Comparison of ENCODE assay signal across 3 cellular contexts in the genomic region with DNA sequence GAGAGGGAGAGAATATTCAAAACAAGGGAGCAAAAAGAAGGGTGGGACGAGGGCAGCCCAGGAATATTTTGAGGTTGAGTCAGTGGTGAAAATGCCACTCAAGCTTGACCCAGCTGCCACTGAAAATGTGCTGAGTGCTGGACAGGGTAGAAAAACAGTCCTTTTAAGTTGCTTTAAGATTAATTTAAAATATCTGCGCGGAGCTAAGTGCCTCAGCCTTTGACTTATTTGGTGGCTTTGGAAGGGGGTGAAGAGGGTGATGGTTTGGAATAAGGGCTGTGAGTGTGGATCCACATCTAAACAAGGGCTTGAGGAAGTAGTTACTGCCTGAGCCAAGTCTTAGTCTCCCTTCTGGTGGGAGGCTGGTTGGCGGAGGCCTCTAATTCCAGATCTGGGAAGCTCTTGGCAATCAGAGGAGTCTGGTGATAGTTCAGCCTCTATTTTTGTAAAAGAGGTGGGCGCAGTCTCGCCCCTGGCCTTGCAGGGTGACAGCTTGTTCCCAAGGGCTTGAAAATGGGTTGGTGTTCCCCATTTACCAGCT.
TF ChIP-seq lines count a peak whose summit lies in the region.

No MANE protein-coding gene starts in this region.

TF ChIP-seq in liver, 16 proteins besides CTCF, POLR2A, EP300 and RAD21:
- no peak for TF ChIP-seq RXRA (IDR thresholded peaks at IDR 0.05)
- TF ChIP-seq NR2F2 (IDR thresholded peaks at IDR 0.05) = peak; percentile 65

TF ChIP-seq in HepG2, 621 proteins besides CTCF, POLR2A, EP300 and RAD21:
- TF ChIP-seq SOX5 (CRISPR knock-in tag; IDR thresholded peaks at IDR 0.05; ENCODE audit: borderline replicate concordance) = no peak
- TF ChIP-seq TARDBP (CRISPR knock-in tag; IDR thresholded peaks at IDR 0.05) = no peak

TF ChIP-seq in HEK293T, 16 proteins besides CTCF, POLR2A, EP300 and RAD21:
- TF ChIP-seq FOXA1 (IDR thresholded peaks at IDR 0.05) = no peak
- TF ChIP-seq SUZ12 (IDR thresholded peaks at IDR 0.05) = no peak
- no peak for TF ChIP-seq HDGF (IDR thresholded peaks at IDR 0.05; ENCODE audit: borderline replicate concordance)
- TF ChIP-seq CTBP1 (IDR thresholded peaks at IDR 0.05; ENCODE audit: borderline replicate concordance) = no peak
- TF ChIP-seq ZNF384 (IDR thresholded peaks at IDR 0.05) = no peak
- TF ChIP-seq TARDBP (IDR thresholded peaks at IDR 0.05) = no peak
- no peak for TF ChIP-seq SP1 (IDR thresholded peaks at IDR 0.05)
- no peak for TF ChIP-seq BHLHE40 (IDR thresholded peaks at IDR 0.05; ENCODE audit: borderline replicate concordance)
- no peak for TF ChIP-seq FOXM1 (IDR thresholded peaks at IDR 0.05; ENCODE audit: borderline replicate concordance)
- TF ChIP-seq, protein P1, sequence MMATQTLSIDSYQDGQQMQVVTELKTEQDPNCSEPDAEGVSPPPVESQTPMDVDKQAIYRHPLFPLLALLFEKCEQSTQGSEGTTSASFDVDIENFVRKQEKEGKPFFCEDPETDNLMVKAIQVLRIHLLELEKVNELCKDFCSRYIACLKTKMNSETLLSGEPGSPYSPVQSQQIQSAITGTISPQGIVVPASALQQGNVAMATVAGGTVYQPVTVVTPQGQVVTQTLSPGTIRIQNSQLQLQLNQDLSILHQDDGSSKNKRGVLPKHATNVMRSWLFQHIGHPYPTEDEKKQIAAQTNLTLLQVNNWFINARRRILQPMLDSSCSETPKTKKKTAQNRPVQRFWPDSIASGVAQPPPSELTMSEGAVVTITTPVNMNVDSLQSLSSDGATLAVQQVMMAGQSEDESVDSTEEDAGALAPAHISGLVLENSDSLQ (IDR thresholded peaks at IDR 0.05) = no peak
- TF ChIP-seq ELF4 (IDR thresholded peaks at IDR 0.05) = no peak
- TF ChIP-seq L3MBTL2 (conservative IDR thresholded peaks at IDR 0.05) = no peak
- TF ChIP-seq LEF1 (IDR thresholded peaks at IDR 0.05; ENCODE audit: borderline replicate concordance) = no peak
- no peak for TF ChIP-seq ARNT (IDR thresholded peaks at IDR 0.05)
- no peak for TF ChIP-seq FOXK2 (IDR thresholded peaks at IDR 0.05)
- no peak for TF ChIP-seq NFRKB (IDR thresholded peaks at IDR 0.05)
